10 cellular contexts compared by ENCODE assay signal in genomic region chr7:28354601-28355062, GRCh38. TPM values are rescaled to one million over a fixed set of nuclear protein-coding genes. Genes with fewer than 3 reads are reported as not detected.
DNase-seq lines count a peak whose midpoint lies in the region; ATAC-seq, FAIRE-seq and TF ChIP-seq lines count a peak whose summit lies in the region.
"Had no signal": no experiment of that assay in that cellular context is flagged by ENCODE, and none has a peak within 500 bp of the region (broad histone marks: within the 10 kb centered on the region; RNA-seq: fewer than 3 reads in every experiment).

No MANE protein-coding gene starts in this region.

- peak in 1 of 2 experiments; percentile 45; a peak in 1 of 5 replicates for TF ChIP-seq EP300 in A549 (IDR thresholded peaks at IDR 0.05)

- H3K36me3 ChIP-seq in GM23338 (ENCODE audit: insufficient read depth) (no peaks in the 10 kb centered on the region), RWPE2 (ENCODE audit: low read depth) (no peaks in the 10 kb centered on the region)

- H3K27me3 ChIP-seq in GM23338 (ENCODE audit: insufficient read depth) (no peaks in the 10 kb centered on the region), RWPE2 (ENCODE audit: insufficient read depth, poor library complexity, severe bottlenecking) (no peaks in the 10 kb centered on the region)

- no peak for TF ChIP-seq POLR2A in A549 (IDR thresholded peaks at IDR 0.05; ENCODE audit: low read length)

- H3K9me3 ChIP-seq in A549 (no peaks in the 10 kb centered on the region), RWPE2 (ENCODE audit: severe bottlenecking) (no peaks in the 10 kb centered on the region)

- peaks cover 8% of the 10 kb centered on the region for H3K9me2 ChIP-seq in GM23338 (ENCODE audit: insufficient read depth)

- TF ChIP-seq CTCF in A549 (IDR thresholded peaks at IDR 0.05) (no peak), GM23338 (conservative IDR thresholded peaks at IDR 0.05; ENCODE audit: low read depth in 2 of 2) (no peak), RWPE2 (IDR thresholded peaks at IDR 0.05; ENCODE audit: poor library complexity, severe bottlenecking) (no peak), fibroblast of pulmonary artery (IDR thresholded peaks at IDR 0.05; ENCODE audit: low read length, missing control alignments) (no peak)

- WGBS in A549 (ENCODE audit: missing lambda C conversion rate): 57% methylated on average over 5 of the region's 5 CpGs

- H3K9me3 Mint-ChIP-seq in GM23338: peaks cover 3% of the 10 kb centered on the region; the same call in 2 of the 3 replicates
- H3K9me3 Mint-ChIP-seq: CD8-positive, alpha-beta T cell had no signal

- H3K27ac Mint-ChIP-seq in GM23338: no peak overlapping the region
- H3K27ac Mint-ChIP-seq: CD8-positive, alpha-beta T cell had no signal

- no peak overlapping the region for H3K4me3 Mint-ChIP-seq in GM23338
- H3K4me3 Mint-ChIP-seq: CD8-positive, alpha-beta T cell had no signal

- POLR2A ChIA-PET in A549 (lab: Yijun Ruan, JAX): no interaction called here

- no peak for FAIRE-seq in A549 (lab: Jason Lieb, UNC)

- H3F3A ChIP-seq in GM23338 (replicated peaks; ENCODE audit: low read depth): no peaks in the 10 kb centered on the region

- DNase-seq in A549 (ENCODE audit: low read depth in 1 of 2, low spot score in 1 of 2) (peak; percentile 35 to 85), GM23338 (ENCODE audit: low spot score) (peak; percentile 17), RWPE2 (ENCODE audit: low spot score) (peak; percentile 85), fibroblast of pulmonary artery (ENCODE audit: low read depth) (peak; percentile 85), C1 segment of cervical spinal cord (lab: John Stamatoyannopoulos, UW) (no peak), activated gamma-delta T cell (lab: John Stamatoyannopoulos, UW) (no peak)
- DNase-seq in activated CD4-positive, alpha-beta T cell treated with anti-CD3 and anti-CD28 coated beads, Interleukin-2, amount 50 U/mL, for 48 hours: no peak
- DNase-seq: CD8-positive, alpha-beta T cell had no signal

- H4K20me1 ChIP-seq in GM23338 (replicated peaks; ENCODE audit: insufficient read depth): no peaks in the 10 kb centered on the region

- H2AFZ ChIP-seq in GM23338: peak overlapping the region; percentile 95

- peak; percentile 86 to 89 for ATAC-seq in A549
- no peak for ATAC-seq in GM23338
- ATAC-seq in RWPE2 (ENCODE audit: low read depth): peak; percentile 92
- ATAC-seq in HG02981 (IDR thresholded peaks at IDR 0.05; ENCODE audit: unreplicated experiment): no peak
- ATAC-seq: CD8-positive, alpha-beta T cell had no signal

- H3K27ac ChIP-seq in A549 (peak overlapping the region; percentile 73 to 79), GM23338 (ENCODE audit: low read depth) (no peak overlapping the region), RWPE2 (ENCODE audit: poor library complexity, severe bottlenecking) (peak overlapping the region; percentile 44)
- H3K27ac ChIP-seq: SK-N-MC had no signal

- peaks cover 42% of the 10 kb centered on the region for H3K4me1 Mint-ChIP-seq in GM23338

- CTCF ChIA-PET in A549 (lab: Yijun Ruan, JAX): interaction anchor here (2.9 kb wide), 1 partner anchor 9 kb away, joined by 9 read pairs; no protein-coding TSS in a partner anchor

- no peak for TF ChIP-seq RAD21 in A549 (conservative IDR thresholded peaks at IDR 0.05 in 1 of 2, IDR thresholded peaks at IDR 0.05 in 1 of 2)

- H3K4me3 ChIP-seq in A549: no peak overlapping the region
- H3K4me3 ChIP-seq in GM23338: no peak overlapping the region
- H3K4me3 ChIP-seq in RWPE2 (ENCODE audit: severe bottlenecking): no peak overlapping the region
- H3K4me3 ChIP-seq in fibroblast of pulmonary artery (replicated peaks; ENCODE audit: low read depth, low read length): no peak overlapping the region
- H3K4me3 ChIP-seq: SK-N-MC had no signal

- peaks cover 7% of the 10 kb centered on the region for H3K27me3 Mint-ChIP-seq in GM23338 (ENCODE audit: insufficient read depth, low read depth, poor library complexity)

- no peaks in the 10 kb centered on the region for H3K79me2 ChIP-seq in GM23338 (replicated peaks; ENCODE audit: insufficient read depth)

- H3K36me3 Mint-ChIP-seq in GM23338 (ENCODE audit: low read depth): no peaks in the 10 kb centered on the region
- H3K36me3 Mint-ChIP-seq: CD8-positive, alpha-beta T cell had no signal

- H3K4me1 ChIP-seq in A549 (peaks cover 46% of the 10 kb centered on the region), GM23338 (ENCODE audit: insufficient read depth) (peaks cover 42% of the 10 kb centered on the region), RWPE2 (ENCODE audit: insufficient read depth, poor library complexity, severe bottlenecking) (peaks cover 25% of the 10 kb centered on the region)

- peak overlapping the region; percentile 46 for H3K4me2 ChIP-seq in A549
- no peak overlapping the region for H3K4me2 ChIP-seq in GM23338

TF ChIP-seq in A549, 52 proteins besides CTCF, POLR2A, EP300 and RAD21 (continues in another document):
- peak; percentile 48; the same call in 1 of the 2 replicates for TF ChIP-seq E2F6 (IDR thresholded peaks at IDR 0.05; ENCODE audit: borderline replicate concordance, low read depth)
- peak; percentile 62; the same call in 1 of the 2 replicates for TF ChIP-seq GATA3 (IDR thresholded peaks at IDR 0.05; ENCODE audit: borderline replicate concordance)
- no peak for TF ChIP-seq ZC3H11A (IDR thresholded peaks at IDR 0.05)
- no peak for TF ChIP-seq EHMT2 (IDR thresholded peaks at IDR 0.05; ENCODE audit: low read depth)
- TF ChIP-seq RNF2 (IDR thresholded peaks at IDR 0.05; ENCODE audit: borderline replicate concordance, low read depth): no peak
- no peak for TF ChIP-seq NFE2L2 (conservative IDR thresholded peaks at IDR 0.05; ENCODE audit: low read length)
- no peak for TF ChIP-seq SMC3 (IDR thresholded peaks at IDR 0.05)
- no peak for TF ChIP-seq NR3C1 (IDR thresholded peaks at IDR 0.05)
- TF ChIP-seq JUN (IDR thresholded peaks at IDR 0.05): 0 out of 5 replicates have a peak, but pooled peaks of 1 of the 2 experiments have one; percentile 31
- TF ChIP-seq MYC (IDR thresholded peaks at IDR 0.05; ENCODE audit: borderline replicate concordance, low read length): no peak
- no peak for TF ChIP-seq HDAC2 (IDR thresholded peaks at IDR 0.05)
- no peak for TF ChIP-seq BHLHE40 (IDR thresholded peaks at IDR 0.05; ENCODE audit: low read depth, low read length)
- no peak for TF ChIP-seq POLR2AphosphoS2 (conservative IDR thresholded peaks at IDR 0.05; ENCODE audit: low read length)
- TF ChIP-seq KDM5A (IDR thresholded peaks at IDR 0.05): no peak
- no peak for TF ChIP-seq CBX8 (IDR thresholded peaks at IDR 0.05)
- TF ChIP-seq MAX (IDR thresholded peaks at IDR 0.05): peak; percentile 71
- TF ChIP-seq HEYL (CRISPR knock-in tag; IDR thresholded peaks at IDR 0.05): no peak

TF ChIP-seq in GM23338, 12 proteins besides CTCF, POLR2A, EP300 and RAD21:
- TF ChIP-seq STAT1 (IDR thresholded peaks at IDR 0.05; ENCODE audit: unreplicated experiment): no peak
- TF ChIP-seq EZH2 (IDR thresholded peaks at IDR 0.05; ENCODE audit: low read depth, unreplicated experiment): no peak
- TF ChIP-seq, protein P1, sequence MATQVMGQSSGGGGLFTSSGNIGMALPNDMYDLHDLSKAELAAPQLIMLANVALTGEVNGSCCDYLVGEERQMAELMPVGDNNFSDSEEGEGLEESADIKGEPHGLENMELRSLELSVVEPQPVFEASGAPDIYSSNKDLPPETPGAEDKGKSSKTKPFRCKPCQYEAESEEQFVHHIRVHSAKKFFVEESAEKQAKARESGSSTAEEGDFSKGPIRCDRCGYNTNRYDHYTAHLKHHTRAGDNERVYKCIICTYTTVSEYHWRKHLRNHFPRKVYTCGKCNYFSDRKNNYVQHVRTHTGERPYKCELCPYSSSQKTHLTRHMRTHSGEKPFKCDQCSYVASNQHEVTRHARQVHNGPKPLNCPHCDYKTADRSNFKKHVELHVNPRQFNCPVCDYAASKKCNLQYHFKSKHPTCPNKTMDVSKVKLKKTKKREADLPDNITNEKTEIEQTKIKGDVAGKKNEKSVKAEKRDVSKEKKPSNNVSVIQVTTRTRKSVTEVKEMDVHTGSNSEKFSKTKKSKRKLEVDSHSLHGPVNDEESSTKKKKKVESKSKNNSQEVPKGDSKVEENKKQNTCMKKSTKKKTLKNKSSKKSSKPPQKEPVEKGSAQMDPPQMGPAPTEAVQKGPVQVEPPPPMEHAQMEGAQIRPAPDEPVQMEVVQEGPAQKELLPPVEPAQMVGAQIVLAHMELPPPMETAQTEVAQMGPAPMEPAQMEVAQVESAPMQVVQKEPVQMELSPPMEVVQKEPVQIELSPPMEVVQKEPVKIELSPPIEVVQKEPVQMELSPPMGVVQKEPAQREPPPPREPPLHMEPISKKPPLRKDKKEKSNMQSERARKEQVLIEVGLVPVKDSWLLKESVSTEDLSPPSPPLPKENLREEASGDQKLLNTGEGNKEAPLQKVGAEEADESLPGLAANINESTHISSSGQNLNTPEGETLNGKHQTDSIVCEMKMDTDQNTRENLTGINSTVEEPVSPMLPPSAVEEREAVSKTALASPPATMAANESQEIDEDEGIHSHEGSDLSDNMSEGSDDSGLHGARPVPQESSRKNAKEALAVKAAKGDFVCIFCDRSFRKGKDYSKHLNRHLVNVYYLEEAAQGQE (IDR thresholded peaks at IDR 0.05; ENCODE audit: unreplicated experiment): no peak
- no peak for TF ChIP-seq ZNF331 (CRISPR knock-in tag; IDR thresholded peaks at IDR 0.05; ENCODE audit: low read depth)
- no peak for TF ChIP-seq NANOG (IDR thresholded peaks at IDR 0.05; ENCODE audit: borderline replicate concordance)
- no peak for TF ChIP-seq JUNB (IDR thresholded peaks at IDR 0.05; ENCODE audit: unreplicated experiment)
- TF ChIP-seq ETS1 (IDR thresholded peaks at IDR 0.05): no peak
- no peak for TF ChIP-seq EZH2phosphoT487 (IDR thresholded peaks at IDR 0.05; ENCODE audit: unreplicated experiment)

RNA-seq across cellular contexts. Expression of gene CREB5, which starts 57.7 kb away (rescaled TPM):
- polyA plus RNA-seq in A549 (2011; rRNA removed): 1.5 TPM in 2 replicates
- polyA plus RNA-seq in A549 (2012; cell fraction: cytosol; rRNA removed): 0.81 and 1.0 TPM in 2 replicates
- polyA plus RNA-seq in A549 (2012; cell fraction: nucleus; rRNA removed): 3.2 and 3.4 TPM in 2 replicates
- polyA plus RNA-seq in A549 (2017; fragmentation: RNase III; extraction: RNeasy Plus Mini Kit Qiagen cat#74134 plus additional on column Dnase treatment): 0.61 to 0.88 TPM (median 0.69 TPM) in 3 replicates
- 3.5 and 4.6 TPM in 2 replicates for polyA minus RNA-seq in A549 (2011; rRNA and poly(A)+ RNA removed)
- 1.7 and 2.4 TPM in 2 replicates for total RNA-seq in GM23338 (2014; rRNA removed; shearing (Covaris generic))
- 2.9 and 4.4 TPM in 2 replicates for polyA plus RNA-seq in GM23338 (2016; fragmentation: Nextera tagmentation; extraction: Ambion mirVana)
- total RNA-seq: CD8-positive, alpha-beta T cell had no signal

Comparison
In these comparisons a context has a peak if more than half of its experiments do, and no peak if none do; other contexts are left out.
1. ATAC-seq: peak in A549 (2 of 2) and RWPE2 (single experiment); none in GM23338 (single experiment) and HG02981 (single experiment).
2. DNase-seq: peak in A549 (2 of 2), GM23338 (single experiment), RWPE2 (single experiment) and fibroblast of pulmonary artery (single experiment); none in C1 segment of cervical spinal cord (0 of 14), activated CD4-positive, alpha-beta T cell treated with anti-CD3 and anti-CD28 coated beads, Interleukin-2, amount 50 U/mL, for 48 hours (0 of 2) and activated gamma-delta T cell (single experiment).